Comparison of ENCODE assay signal across 8 cellular contexts in genomic region chrX:108091266-108091877, GRCh38. TPM values are rescaled to one million over a fixed set of nuclear protein-coding genes. Genes with fewer than 3 reads are reported as not detected.
A peak's percentile ranks its signal among the peaks of the same experiment; 100 is the strongest.
DNase-seq lines count a peak whose midpoint lies in the region; ATAC-seq and TF ChIP-seq lines count a peak whose summit lies in the region.

Gene ATG4A (plus strand): TSS chrX:108091778. CDS start chrX:108091827, 49 bp downstream.
A gene with protein sequence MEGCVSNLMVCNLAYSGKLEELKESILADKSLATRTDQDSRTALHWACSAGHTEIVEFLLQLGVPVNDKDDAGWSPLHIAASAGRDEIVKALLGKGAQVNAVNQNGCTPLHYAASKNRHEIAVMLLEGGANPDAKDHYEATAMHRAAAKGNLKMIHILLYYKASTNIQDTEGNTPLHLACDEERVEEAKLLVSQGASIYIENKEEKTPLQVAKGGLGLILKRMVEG (minus strand): TSS chrX:108091542. CDS start chrX:108091520, 22 bp downstream.

- 0% methylated on average over 27 of the region's 47 CpGs for WGBS in prostate gland
- under 1% methylated on average over 47 of the region's 47 CpGs for WGBS in urinary bladder

- no peak for TF ChIP-seq CTCF in left ventricle myocardium inferior (IDR thresholded peaks at IDR 0.05; ENCODE audit: borderline replicate concordance)
- TF ChIP-seq CTCF in prostate gland (IDR thresholded peaks at IDR 0.05), result peak in 1 of 4 experiments; percentile 34

- H3K27me3 ChIP-seq in left ventricle myocardium inferior (ENCODE audit: low read depth), result no peaks in the 10 kb centered on the region
- H3K27me3 ChIP-seq in prostate gland (replicated peaks; ENCODE audit: insufficient read depth), result no peaks in the 10 kb centered on the region

- H3K27ac ChIP-seq in left ventricle myocardium inferior (replicated peaks), result peak within 1 kb of the TSS; percentile 88
- H3K27ac ChIP-seq in prostate gland, result peak within 1 kb of the TSS; percentile 79 to 86
- peak within 1 kb of the TSS; percentile 83 for H3K27ac ChIP-seq in urinary bladder (ENCODE audit: low read depth)

- H3K4me3 ChIP-seq in left ventricle myocardium inferior (peak within 1 kb of the TSS; percentile 78), prostate gland (peak within 1 kb of the TSS; percentile 51 to 52), urinary bladder (ENCODE audit: low read depth, low read length) (peak within 1 kb of the TSS; percentile 67)

- H3K36me3 ChIP-seq in left ventricle myocardium inferior (peaks cover 15% of the 10 kb centered on the region), prostate gland (no peaks in the 10 kb centered on the region), urinary bladder (ENCODE audit: insufficient read depth) (no peaks in the 10 kb centered on the region)

- peak; percentile 68 for TF ChIP-seq POLR2A in GM18505 (IDR thresholded peaks at IDR 0.05; ENCODE audit: borderline replicate concordance, extremely low read depth, insufficient read depth, insufficient read length)
- peak; percentile 78 for TF ChIP-seq POLR2A in prostate gland (IDR thresholded peaks at IDR 0.05)

- H3K4me1 ChIP-seq in left ventricle myocardium inferior (peaks cover 29% of the 10 kb centered on the region), prostate gland (replicated peaks) (no peaks in the 10 kb centered on the region), urinary bladder (ENCODE audit: insufficient read depth) (no peaks in the 10 kb centered on the region)

- DNase-seq in NCI-H1694 treated with DMSO at 0.1 percent for 48 hours (lab: John Stamatoyannopoulos, UW), result peak; percentile 94
- DNase-seq in amygdala (lab: John Stamatoyannopoulos, UW), result peak; percentile 15 to 95 (median 87)
- peak; percentile 92 for DNase-seq in left ventricle myocardium inferior
- peak; percentile 93 for DNase-seq in prostate gland (ENCODE audit: low spot score)

- ATAC-seq in GM18505 (IDR thresholded peaks at IDR 0.05; ENCODE audit: unreplicated experiment) (peak; percentile 97), HG02943 (IDR thresholded peaks at IDR 0.05; ENCODE audit: low read depth, unreplicated experiment) (peak; percentile 96)

- intact Hi-C loops in T-helper 1 cell treated with Interleukin-12 subunit alpha and Interleukin-12 subunit beta and Interleukin-4 antibody, amounts not matched to agents 30 ng/mL and 1 ng/mL, for 36 hours (cut with micrococcal nuclease), result loop anchor here (1.0 to 2.0 kb wide), 11 partner anchors 71 to 1607 kb away; partner anchors contain the start of genes DNAAF6, NCBP2L, NUP62CL and PRPS1
- intact Hi-C loops in left ventricle myocardium inferior (cut with micrococcal nuclease) (no loop called here), prostate gland (cut with DNase I) (no loop called here)

- H3K9me3 ChIP-seq in left ventricle myocardium inferior (replicated peaks), result no peaks in the 10 kb centered on the region
- no peaks in the 10 kb centered on the region for H3K9me3 ChIP-seq in prostate gland

RNA-seq across cellular contexts. Expression of gene ATG4A, which starts in this region (rescaled TPM):
- 11.8 and 12.8 TPM in 2 replicates for total RNA-seq in T-helper 1 cell treated with Interleukin-12 subunit alpha and Interleukin-12 subunit beta and Interleukin-4 antibody, amounts not matched to agents 30 ng/mL and 1 ng/mL, for 36 hours
- 17.4 TPM for total RNA-seq in left ventricle myocardium inferior
- total RNA-seq in prostate gland, result 10 to 100 TPM in 1 of 2 donors, 1 to 10 TPM in 1; 7.0 to 11.8 TPM
- total RNA-seq in urinary bladder, result 9.5 TPM
- 8.6 TPM for polyA plus RNA-seq in urinary bladder

RNA-seq across cellular contexts. Expression of the second gene that starts in this region (rescaled TPM):
- total RNA-seq in T-helper 1 cell treated with Interleukin-12 subunit alpha and Interleukin-12 subunit beta and Interleukin-4 antibody, amounts not matched to agents 30 ng/mL and 1 ng/mL, for 36 hours, result 28.4 and 32.1 TPM in 2 replicates
- total RNA-seq in left ventricle myocardium inferior, result 20.3 TPM
- total RNA-seq in prostate gland, result 10 to 100 TPM; 41.2 to 55.7 TPM
- total RNA-seq in urinary bladder, result 69.0 TPM
- polyA plus RNA-seq in urinary bladder, result 46.8 TPM

Comparison
In these comparisons a context has a peak if more than half of its experiments do, and no peak if none do; other contexts are left out.
1. Peak in every context shown above with its lines: DNase-seq, ATAC-seq, H3K4me3 ChIP-seq and H3K27ac ChIP-seq.